ENCODE assay signal across 2 cellular contexts in the genomic region with DNA sequence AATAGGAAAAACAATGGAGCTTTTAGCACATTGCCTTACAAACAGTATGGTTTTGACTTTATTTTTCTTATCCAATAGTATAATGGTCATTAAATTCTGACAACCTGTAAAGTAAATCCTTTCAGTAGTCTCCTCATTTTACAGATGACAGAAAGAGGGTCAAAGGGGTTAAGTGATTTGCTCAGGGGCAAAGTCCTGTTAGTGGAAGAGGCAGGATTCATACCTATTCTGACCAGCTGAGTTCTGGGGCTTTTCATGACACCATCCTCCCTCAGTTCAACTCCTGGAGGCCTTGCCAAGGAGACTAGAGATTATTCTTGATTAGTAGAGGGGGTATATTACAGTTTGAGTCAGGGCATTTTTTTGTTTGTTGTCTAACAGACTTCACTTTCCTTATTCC.
A peak's percentile ranks its signal among the peaks of the same experiment; 100 is the strongest.
TF ChIP-seq lines count a peak whose summit lies in the region.

No MANE protein-coding gene starts in this region.

TF ChIP-seq in liver, 16 proteins besides CTCF, POLR2A, EP300 and RAD21 (continued from another document):
- no peak for TF ChIP-seq ZBTB33 (IDR thresholded peaks at IDR 0.05)
- no peak for TF ChIP-seq REST (IDR thresholded peaks at IDR 0.05)
- TF ChIP-seq TAF1 (conservative IDR thresholded peaks at IDR 0.05): no peak
- peak; percentile 47 for TF ChIP-seq HNF4G (IDR thresholded peaks at IDR 0.05)
- TF ChIP-seq SP1 (IDR thresholded peaks at IDR 0.05): peak; percentile 38

TF ChIP-seq in HepG2, 621 proteins besides CTCF, POLR2A, EP300 and RAD21 (continued from another document):
- TF ChIP-seq, protein P1, sequence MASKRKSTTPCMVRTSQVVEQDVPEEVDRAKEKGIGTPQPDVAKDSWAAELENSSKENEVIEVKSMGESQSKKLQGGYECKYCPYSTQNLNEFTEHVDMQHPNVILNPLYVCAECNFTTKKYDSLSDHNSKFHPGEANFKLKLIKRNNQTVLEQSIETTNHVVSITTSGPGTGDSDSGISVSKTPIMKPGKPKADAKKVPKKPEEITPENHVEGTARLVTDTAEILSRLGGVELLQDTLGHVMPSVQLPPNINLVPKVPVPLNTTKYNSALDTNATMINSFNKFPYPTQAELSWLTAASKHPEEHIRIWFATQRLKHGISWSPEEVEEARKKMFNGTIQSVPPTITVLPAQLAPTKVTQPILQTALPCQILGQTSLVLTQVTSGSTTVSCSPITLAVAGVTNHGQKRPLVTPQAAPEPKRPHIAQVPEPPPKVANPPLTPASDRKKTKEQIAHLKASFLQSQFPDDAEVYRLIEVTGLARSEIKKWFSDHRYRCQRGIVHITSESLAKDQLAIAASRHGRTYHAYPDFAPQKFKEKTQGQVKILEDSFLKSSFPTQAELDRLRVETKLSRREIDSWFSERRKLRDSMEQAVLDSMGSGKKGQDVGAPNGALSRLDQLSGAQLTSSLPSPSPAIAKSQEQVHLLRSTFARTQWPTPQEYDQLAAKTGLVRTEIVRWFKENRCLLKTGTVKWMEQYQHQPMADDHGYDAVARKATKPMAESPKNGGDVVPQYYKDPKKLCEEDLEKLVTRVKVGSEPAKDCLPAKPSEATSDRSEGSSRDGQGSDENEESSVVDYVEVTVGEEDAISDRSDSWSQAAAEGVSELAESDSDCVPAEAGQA (IDR thresholded peaks at IDR 0.05; ENCODE audit: low read depth): no peak
- TF ChIP-seq, protein P1 (CRISPR knock-in tag; IDR thresholded peaks at IDR 0.05; ENCODE audit: borderline replicate concordance): no peak
- no peak for TF ChIP-seq ZBTB4 (CRISPR knock-in tag; IDR thresholded peaks at IDR 0.05; ENCODE audit: borderline replicate concordance)
- TF ChIP-seq GABPB1 (CRISPR knock-in tag; IDR thresholded peaks at IDR 0.05): no peak
- no peak for TF ChIP-seq JUNB (CRISPR knock-in tag; IDR thresholded peaks at IDR 0.05; ENCODE audit: borderline replicate concordance)
- TF ChIP-seq U2AF2 (IDR thresholded peaks at IDR 0.05; ENCODE audit: low read depth, low read length): no peak
- TF ChIP-seq, protein P2, sequence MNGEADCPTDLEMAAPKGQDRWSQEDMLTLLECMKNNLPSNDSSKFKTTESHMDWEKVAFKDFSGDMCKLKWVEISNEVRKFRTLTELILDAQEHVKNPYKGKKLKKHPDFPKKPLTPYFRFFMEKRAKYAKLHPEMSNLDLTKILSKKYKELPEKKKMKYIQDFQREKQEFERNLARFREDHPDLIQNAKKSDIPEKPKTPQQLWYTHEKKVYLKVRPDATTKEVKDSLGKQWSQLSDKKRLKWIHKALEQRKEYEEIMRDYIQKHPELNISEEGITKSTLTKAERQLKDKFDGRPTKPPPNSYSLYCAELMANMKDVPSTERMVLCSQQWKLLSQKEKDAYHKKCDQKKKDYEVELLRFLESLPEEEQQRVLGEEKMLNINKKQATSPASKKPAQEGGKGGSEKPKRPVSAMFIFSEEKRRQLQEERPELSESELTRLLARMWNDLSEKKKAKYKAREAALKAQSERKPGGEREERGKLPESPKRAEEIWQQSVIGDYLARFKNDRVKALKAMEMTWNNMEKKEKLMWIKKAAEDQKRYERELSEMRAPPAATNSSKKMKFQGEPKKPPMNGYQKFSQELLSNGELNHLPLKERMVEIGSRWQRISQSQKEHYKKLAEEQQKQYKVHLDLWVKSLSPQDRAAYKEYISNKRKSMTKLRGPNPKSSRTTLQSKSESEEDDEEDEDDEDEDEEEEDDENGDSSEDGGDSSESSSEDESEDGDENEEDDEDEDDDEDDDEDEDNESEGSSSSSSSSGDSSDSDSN (CRISPR knock-in tag; IDR thresholded peaks at IDR 0.05): no peak
- TF ChIP-seq NBN (conservative IDR thresholded peaks at IDR 0.05): no peak
- no peak for TF ChIP-seq ZNF557 (CRISPR knock-in tag; IDR thresholded peaks at IDR 0.05)
